ENCODE assay signal across 8 cellular contexts in genomic region chr3:24496529-24497482, GRCh38. TPM values are rescaled to one million over a fixed set of nuclear protein-coding genes. Genes with fewer than 3 reads are reported as not detected.
DNase-seq lines count a peak whose midpoint lies in the region; ATAC-seq, FAIRE-seq and TF ChIP-seq lines count a peak whose summit lies in the region.

No MANE protein-coding gene starts in this region.

- no peak overlapping the region for H3K27ac Mint-ChIP-seq in natural killer cell

- peaks cover 4% of the 10 kb centered on the region; the same call in 1 of the 2 replicates for H3K9me3 ChIP-seq in AG04450 (ENCODE audit: control insufficient read depth, insufficient read depth, low read length)
- H3K9me3 ChIP-seq in transverse colon: no peaks in the 10 kb centered on the region

- H3K4me1 Mint-ChIP-seq in natural killer cell: peaks cover 0 to 5% of the 10 kb centered on the region in 2 donors

- TF ChIP-seq POLR2A in transverse colon (IDR thresholded peaks at IDR 0.05): no peak

- peaks cover 30 to 33% of the 10 kb centered on the region in 2 donors for H3K27me3 Mint-ChIP-seq in natural killer cell (ENCODE audit: low read depth in 2 of 2)

- H3K27ac ChIP-seq in AG04450 (ENCODE audit: low read depth, low read length): no peak overlapping the region
- H3K27ac ChIP-seq in brain microvascular endothelial cell: no peak overlapping the region
- peak overlapping the region; percentile 91 to 97 (median 94) for H3K27ac ChIP-seq in transverse colon

- peak; percentile 4 for DNase-seq in AG04450 (ENCODE audit: low read depth, low spot score)
- peak; percentile 64 for DNase-seq in HTR-8/SVneo (ENCODE audit: insufficient read length, low spot score)
- DNase-seq in brain microvascular endothelial cell: peak; percentile 79
- peak; percentile 74 to 77 for DNase-seq in left colon
- DNase-seq in transverse colon: peak; percentile 77
- DNase-seq in natural killer cell: no peak
- no peak for DNase-seq in activated effector memory CD4-positive, alpha-beta T cell treated with anti-CD3 and anti-CD28 coated beads, Interleukin-2, amount 50 U/mL, for 16 hours

- H3K27me3 ChIP-seq in AG04450 (ENCODE audit: control insufficient read depth, insufficient read depth, low read length) (peaks cover 24% of the 10 kb centered on the region), brain microvascular endothelial cell (replicated peaks) (peaks cover 7% of the 10 kb centered on the region), transverse colon (no peaks in the 10 kb centered on the region)

- H3K4me1 ChIP-seq in transverse colon: peaks cover 0 to 30% (median 17%) of the 10 kb centered on the region in 4 donors

- no peaks in the 10 kb centered on the region for H3K36me3 ChIP-seq in brain microvascular endothelial cell (replicated peaks)
- H3K36me3 ChIP-seq in transverse colon: no peaks in the 10 kb centered on the region

- H3K4me3 ChIP-seq in AG04450 (ENCODE audit: low read depth, low read length): no peak overlapping the region
- no peak overlapping the region for H3K4me3 ChIP-seq in brain microvascular endothelial cell (ENCODE audit: low read depth, low read length)
- no peak overlapping the region for H3K4me3 ChIP-seq in transverse colon

- no peaks in the 10 kb centered on the region for H3K36me3 Mint-ChIP-seq in natural killer cell

- CTCF ChIA-PET in AG04450 (lab: Charles Lee): interaction anchor here (0.5 to 0.7 kb wide), 3 partner anchors 21 to 692 kb away, joined by 3 to 5 read pairs (median 4); no protein-coding TSS in a partner anchor

- TF ChIP-seq EP300 in transverse colon (IDR thresholded peaks at IDR 0.05; ENCODE audit: low read depth): no peak

- FAIRE-seq in HTR-8/SVneo (lab: Jason Lieb, UNC): no peak

- POLR2A ChIA-PET in AG04450 (lab: Yijun Ruan, JAX): no interaction called here

- in situ Hi-C loops in brain microvascular endothelial cell (cut with HindIII; ENCODE audit: low pct_ligation_motif_present, low sequenced_read_pairs): no loop called here
- in situ Hi-C loops in transverse colon (cut with MboI; ENCODE audit: low pct_ligation_motif_present in 1 of 4, low pct_unique_long_range_greater_than_20kb in 1 of 4, low sequenced_read_pairs in 3 of 4): loop anchor here in 1 of 4 donors (25.0 kb wide), 1 partner anchor 235 kb away; no protein-coding TSS in a partner anchor

- 55 to 83% methylated on average over 4 to 16 of the region's 16 CpGs for WGBS in transverse colon (ENCODE audit: low coverage in 1 of 2), 2 donors

- H3K4me3 Mint-ChIP-seq in natural killer cell: no peak overlapping the region

- TF ChIP-seq CTCF in AG04450 (IDR thresholded peaks at IDR 0.05; ENCODE audit: low read depth, low read length): peak; percentile 45
- peak; percentile 77 for TF ChIP-seq CTCF in brain microvascular endothelial cell (IDR thresholded peaks at IDR 0.05; ENCODE audit: low read depth, low read length, missing control alignments)
- TF ChIP-seq CTCF in transverse colon (IDR thresholded peaks at IDR 0.05): peak; percentile 31 to 48 (median 35)
- no peak for TF ChIP-seq CTCF in natural killer cell (IDR thresholded peaks at IDR 0.05)

- intact Hi-C loops in left colon (cut with DNase I, micrococcal nuclease) (loop anchor here in 1 of 2 donors (10.0 kb wide), 1 partner anchor 132 kb away; no protein-coding TSS in a partner anchor), transverse colon (cut with DNase I; ENCODE audit: low total_unique reads) (loop anchor here (10.0 kb wide), 2 partner anchors 232 to 502 kb away; no protein-coding TSS in a partner anchor), natural killer cell (cut with micrococcal nuclease) (no loop called here)

- no peak for ATAC-seq in left colon
- no peak for ATAC-seq in natural killer cell
- ATAC-seq in GM21723 (IDR thresholded peaks at IDR 0.05; ENCODE audit: unreplicated experiment): no peak

- peaks cover 2% of the 10 kb centered on the region in 2 donors for H3K9me3 Mint-ChIP-seq in natural killer cell

RNA-seq across cellular contexts. Expression of gene THRB, which starts 2.2 kb away (rescaled TPM):
- polyA plus RNA-seq in AG04450 (2011; rRNA removed): 0.02 TPM in 1 of 2 replicates, not detected in the other
- not detected in 2 replicates for polyA minus RNA-seq in AG04450 (2011; rRNA and poly(A)+ RNA removed)
- total RNA-seq in left colon: 10 to 100 TPM; 26.2 to 33.7 TPM
- 10 to 100 TPM in 3 of 4 donors, 1 to 10 TPM in 1; 9.8 to 52.4 (median 31.3) TPM for total RNA-seq in transverse colon
- under 1 TPM in 1 of 3 donors, not detected in 2; 0.05 TPM for total RNA-seq in natural killer cell

Comparison
In these comparisons a context has a peak if more than half of its experiments do, and no peak if none do; other contexts are left out.
1. DNase-seq: peak in AG04450 (single experiment), HTR-8/SVneo (single experiment), brain microvascular endothelial cell (single experiment), left colon (2 of 2) and transverse colon (single experiment); none in natural killer cell (single experiment) and activated effector memory CD4-positive, alpha-beta T cell treated with anti-CD3 and anti-CD28 coated beads, Interleukin-2, amount 50 U/mL, for 16 hours (single experiment).
2. H3K27ac ChIP-seq: peak in transverse colon (4 of 4); none in AG04450 (single experiment) and brain microvascular endothelial cell (single experiment).
3. RNA of gene THRB, which starts 2.2 kb away (total RNA-seq): 9.8 to 52.4 TPM in transverse colon and 26.2 to 33.7 TPM in left colon; 0.05 TPM in natural killer cell; every median in the first group is over 4 times any median in the second.